In the genomic region with DNA sequence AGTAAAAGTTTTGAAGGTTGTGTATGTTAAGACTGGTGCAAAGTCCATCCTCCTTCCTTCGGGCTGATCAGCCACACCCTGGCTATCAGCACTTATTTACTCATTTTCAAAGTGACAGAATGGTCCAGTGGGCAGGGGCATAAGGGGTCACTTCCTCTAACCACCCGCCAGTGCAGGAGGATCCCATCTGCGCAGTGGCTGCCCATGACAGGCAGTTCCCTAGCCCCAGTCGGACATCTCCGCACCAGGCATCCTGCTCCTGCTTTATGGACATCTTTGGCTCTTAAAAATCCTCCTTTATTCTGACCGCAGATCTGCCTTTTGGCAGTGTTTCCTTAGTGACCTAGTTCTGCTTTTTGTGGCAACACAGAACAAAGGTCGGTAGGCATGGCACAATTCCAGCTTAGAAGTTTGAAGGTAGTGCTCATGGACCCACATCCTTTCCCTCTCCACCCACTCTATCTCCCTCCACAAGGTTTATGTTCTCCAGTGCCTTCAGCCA, we compare ENCODE assay signal across 9 cellular contexts. TPM values are rescaled to one million over a fixed set of nuclear protein-coding genes. Genes with fewer than 3 reads are reported as not detected.
DNase-seq lines count a peak whose midpoint lies in the region; ATAC-seq and TF ChIP-seq lines count a peak whose summit lies in the region.
"Had no signal": no experiment of that assay in that cellular context is flagged by ENCODE, and none has a peak within 500 bp of the region (broad histone marks: within the 10 kb centered on the region; RNA-seq: fewer than 3 reads in every experiment).

No MANE protein-coding gene starts in this region.

- peak; percentile 37 for ATAC-seq in GM18520 (IDR thresholded peaks at IDR 0.05; ENCODE audit: unreplicated experiment)
- ATAC-seq in HG03354 (IDR thresholded peaks at IDR 0.05; ENCODE audit: poor library complexity, severe bottlenecking, unreplicated experiment), result peak; percentile 70
- no peak for ATAC-seq in activated CD8-positive, alpha-beta T cell treated with anti-CD3 and anti-CD28 coated beads, Interleukin-2, amount 10 ng/mL, durations not matched to agents 7 days and 5 days
- no peak for ATAC-seq in natural killer cell treated with Interleukin-12 subunit alpha and Interleukin-12 subunit beta and Interleukin-15 and Interleukin-18, amount 100 ng/mL, for 72 hours
- no peak for ATAC-seq in HG03045 (IDR thresholded peaks at IDR 0.05; ENCODE audit: unreplicated experiment)
- ATAC-seq: Panc1 had no signal

- no peaks in the 10 kb centered on the region for H3K9me3 ChIP-seq in SK-N-SH

- peaks cover 16% of the 10 kb centered on the region for H3K36me3 Mint-ChIP-seq in activated CD8-positive, alpha-beta T cell treated with anti-CD3 and anti-CD28 coated beads, Interleukin-2, amount 10 ng/mL, durations not matched to agents 7 days and 5 days (ENCODE audit: low read depth)
- H3K36me3 Mint-ChIP-seq in natural killer cell treated with Interleukin-12 subunit alpha and Interleukin-12 subunit beta and Interleukin-15 and Interleukin-18, amount 100 ng/mL, for 72 hours, result no peaks in the 10 kb centered on the region

- no peaks in the 10 kb centered on the region for H3K9me2 ChIP-seq in SK-N-SH

- TF ChIP-seq EP300 in SK-N-SH (IDR thresholded peaks at IDR 0.05; ENCODE audit: borderline replicate concordance in 1 of 2, low read depth in 1 of 2, low read length in 1 of 2), result no peak

- no peak overlapping the region for H3K4me3 ChIP-seq in SK-N-SH (ENCODE audit: low read depth in 2 of 2, low read length in 1 of 2)

- no peaks in the 10 kb centered on the region for H3K9me3 Mint-ChIP-seq in activated CD8-positive, alpha-beta T cell treated with anti-CD3 and anti-CD28 coated beads, Interleukin-2, amount 10 ng/mL, durations not matched to agents 7 days and 5 days (ENCODE audit: insufficient read depth)
- H3K9me3 Mint-ChIP-seq in natural killer cell treated with Interleukin-12 subunit alpha and Interleukin-12 subunit beta and Interleukin-15 and Interleukin-18, amount 100 ng/mL, for 72 hours, result no peaks in the 10 kb centered on the region

- H3K27ac ChIP-seq in SK-N-SH (ENCODE audit: low read depth in 2 of 2, low read length in 1 of 2), result no peak overlapping the region

- H3K9ac ChIP-seq in SK-N-SH, result no peak overlapping the region

- peak overlapping the region; percentile 47 for H3K27ac Mint-ChIP-seq in activated CD8-positive, alpha-beta T cell treated with anti-CD3 and anti-CD28 coated beads, Interleukin-2, amount 10 ng/mL, durations not matched to agents 7 days and 5 days
- H3K27ac Mint-ChIP-seq in natural killer cell treated with Interleukin-12 subunit alpha and Interleukin-12 subunit beta and Interleukin-15 and Interleukin-18, amount 100 ng/mL, for 72 hours, result peak overlapping the region; percentile 60 to 65

- peaks cover 17% of the 10 kb centered on the region; the same call in 1 of the 2 replicates for H3K79me2 ChIP-seq in SK-N-SH (ENCODE audit: insufficient read depth)

- no peak overlapping the region for H2AFZ ChIP-seq in SK-N-SH (ENCODE audit: low read depth)

- H4K20me1 ChIP-seq in SK-N-SH (ENCODE audit: insufficient read depth), result no peaks in the 10 kb centered on the region

- no peak overlapping the region for H3K4me3 Mint-ChIP-seq in activated CD8-positive, alpha-beta T cell treated with anti-CD3 and anti-CD28 coated beads, Interleukin-2, amount 10 ng/mL, durations not matched to agents 7 days and 5 days
- H3K4me3 Mint-ChIP-seq in natural killer cell treated with Interleukin-12 subunit alpha and Interleukin-12 subunit beta and Interleukin-15 and Interleukin-18, amount 100 ng/mL, for 72 hours, result no peak overlapping the region

- H3F3A ChIP-seq in SK-N-SH (replicated peaks; ENCODE audit: insufficient read depth), result peaks cover 19% of the 10 kb centered on the region

- TF ChIP-seq CTCF in SK-N-SH (IDR thresholded peaks at IDR 0.05), result no peak

- no peak for DNase-seq in activated CD8-positive, alpha-beta T cell treated with anti-CD3 and anti-CD28 coated beads, Interleukin-2, amount 10 ng/mL, durations not matched to agents 7 days and 5 days
- no peak for DNase-seq in natural killer cell treated with Interleukin-12 subunit alpha and Interleukin-12 subunit beta and Interleukin-15 and Interleukin-18, amount 100 ng/mL, for 72 hours (ENCODE audit: low spot score)
- DNase-seq in SK-N-SH (no peak), NCI-H526 treated with DMSO at 0.1 percent for 48 hours (lab: John Stamatoyannopoulos, UW) (no peak)
- DNase-seq in stimulated activated CD4-positive, alpha-beta T cell treated with anti-CD3 and anti-CD28 coated beads, Interleukin-4, amount 100 ng/mL, for 24 hours, result no peak

- no peak overlapping the region for H3K4me2 ChIP-seq in SK-N-SH

- no peak for TF ChIP-seq RAD21 in SK-N-SH (IDR thresholded peaks at IDR 0.05; ENCODE audit: low read length)

- WGBS in SK-N-SH (ENCODE audit: low lambda C conversion rate), result 71% methylated on average over 7 of the region's 7 CpGs

- no peaks in the 10 kb centered on the region for H3K27me3 Mint-ChIP-seq in activated CD8-positive, alpha-beta T cell treated with anti-CD3 and anti-CD28 coated beads, Interleukin-2, amount 10 ng/mL, durations not matched to agents 7 days and 5 days (ENCODE audit: low read depth)
- no peaks in the 10 kb centered on the region for H3K27me3 Mint-ChIP-seq in natural killer cell treated with Interleukin-12 subunit alpha and Interleukin-12 subunit beta and Interleukin-15 and Interleukin-18, amount 100 ng/mL, for 72 hours

- no peaks in the 10 kb centered on the region for H3K27me3 ChIP-seq in SK-N-SH (ENCODE audit: insufficient read depth)

- CTCF ChIA-PET in activated CD8-positive, alpha-beta T cell treated with anti-CD3 and anti-CD28 coated beads, Interleukin-2, amount 10 ng/mL, durations not matched to agents 7 days and 5 days (lab: Charles Lee), result interaction anchor here (0.7 to 5.6 kb wide), 8 partner anchors 12 to 370 kb away, joined by 3 to 47 read pairs (median 16); no protein-coding TSS in a partner anchor
- CTCF ChIA-PET in SK-N-SH (lab: Yijun Ruan, JAX), result interaction anchor here (3.4 to 10.7 kb wide), 6 partner anchors 10 to 125 kb away, joined by 20 to 177 read pairs (median 37); no protein-coding TSS in a partner anchor

- H3K36me3 ChIP-seq in SK-N-SH (replicated peaks in 1 of 2; ENCODE audit: control insufficient read depth in 1 of 2, insufficient read depth in 2 of 2, low read length in 1 of 2), result no peaks in the 10 kb centered on the region

- peaks cover 52% of the 10 kb centered on the region for H3K4me1 Mint-ChIP-seq in activated CD8-positive, alpha-beta T cell treated with anti-CD3 and anti-CD28 coated beads, Interleukin-2, amount 10 ng/mL, durations not matched to agents 7 days and 5 days (ENCODE audit: low read depth)
- peaks cover 54 to 59% of the 10 kb centered on the region in 2 donors for H3K4me1 Mint-ChIP-seq in natural killer cell treated with Interleukin-12 subunit alpha and Interleukin-12 subunit beta and Interleukin-15 and Interleukin-18, amount 100 ng/mL, for 72 hours (ENCODE audit: low read depth in 2 of 2)

- peaks cover 13 to 55% of the 10 kb centered on the region in 2 experiments for H3K4me1 ChIP-seq in SK-N-SH (ENCODE audit: control insufficient read depth in 1 of 2, insufficient read depth in 2 of 2, low read depth in 1 of 2, low read length in 1 of 2)

- POLR2A ChIA-PET in activated CD8-positive, alpha-beta T cell treated with anti-CD3 and anti-CD28 coated beads, Interleukin-2, amount 10 ng/mL, durations not matched to agents 7 days and 5 days (lab: Charles Lee), result no interaction called here
- POLR2A ChIA-PET in SK-N-SH (lab: Yijun Ruan, JAX), result no interaction called here

TF ChIP-seq in SK-N-SH, 30 proteins besides CTCF, POLR2A, EP300 and RAD21 (continues in another document):
- no peak for TF ChIP-seq GABPA (IDR thresholded peaks at IDR 0.05; ENCODE audit: low read depth)
- TF ChIP-seq, protein P1, sequence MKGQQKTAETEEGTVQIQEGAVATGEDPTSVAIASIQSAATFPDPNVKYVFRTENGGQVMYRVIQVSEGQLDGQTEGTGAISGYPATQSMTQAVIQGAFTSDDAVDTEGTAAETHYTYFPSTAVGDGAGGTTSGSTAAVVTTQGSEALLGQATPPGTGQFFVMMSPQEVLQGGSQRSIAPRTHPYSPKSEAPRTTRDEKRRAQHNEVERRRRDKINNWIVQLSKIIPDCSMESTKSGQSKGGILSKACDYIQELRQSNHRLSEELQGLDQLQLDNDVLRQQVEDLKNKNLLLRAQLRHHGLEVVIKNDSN (IDR thresholded peaks at IDR 0.05; ENCODE audit: borderline replicate concordance, low read depth), result no peak
- TF ChIP-seq NFIC (IDR thresholded peaks at IDR 0.05; ENCODE audit: borderline replicate concordance), result no peak
- no peak for TF ChIP-seq FOSL2 (IDR thresholded peaks at IDR 0.05; ENCODE audit: borderline replicate concordance, low read depth)
- TF ChIP-seq RXRA (IDR thresholded peaks at IDR 0.05; ENCODE audit: borderline replicate concordance, low read depth), result no peak
- TF ChIP-seq TEAD4 (IDR thresholded peaks at IDR 0.05; ENCODE audit: borderline replicate concordance, insufficient read depth), result no peak
- TF ChIP-seq ELF1 (IDR thresholded peaks at IDR 0.05), result no peak
- no peak for TF ChIP-seq JUND (IDR thresholded peaks at IDR 0.05)
- TF ChIP-seq, protein P2, sequence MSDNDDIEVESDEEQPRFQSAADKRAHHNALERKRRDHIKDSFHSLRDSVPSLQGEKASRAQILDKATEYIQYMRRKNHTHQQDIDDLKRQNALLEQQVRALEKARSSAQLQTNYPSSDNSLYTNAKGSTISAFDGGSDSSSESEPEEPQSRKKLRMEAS (IDR thresholded peaks at IDR 0.05; ENCODE audit: low read depth), result no peak
- TF ChIP-seq YY1 (IDR thresholded peaks at IDR 0.05; ENCODE audit: low read depth), result no peak
- TF ChIP-seq, protein P3, sequence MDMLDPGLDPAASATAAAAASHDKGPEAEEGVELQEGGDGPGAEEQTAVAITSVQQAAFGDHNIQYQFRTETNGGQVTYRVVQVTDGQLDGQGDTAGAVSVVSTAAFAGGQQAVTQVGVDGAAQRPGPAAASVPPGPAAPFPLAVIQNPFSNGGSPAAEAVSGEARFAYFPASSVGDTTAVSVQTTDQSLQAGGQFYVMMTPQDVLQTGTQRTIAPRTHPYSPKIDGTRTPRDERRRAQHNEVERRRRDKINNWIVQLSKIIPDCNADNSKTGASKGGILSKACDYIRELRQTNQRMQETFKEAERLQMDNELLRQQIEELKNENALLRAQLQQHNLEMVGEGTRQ (IDR thresholded peaks at IDR 0.05; ENCODE audit: borderline replicate concordance, low read depth, low read length), result no peak
- no peak for TF ChIP-seq RFX5 (IDR thresholded peaks at IDR 0.05; ENCODE audit: low read length)
- TF ChIP-seq FOXM1 (IDR thresholded peaks at IDR 0.05; ENCODE audit: low read depth), result no peak
- no peak for TF ChIP-seq POLR2AphosphoS5 (IDR thresholded peaks at IDR 0.05; ENCODE audit: low read depth, low read length)

RNA-seq across cellular contexts. Expression of a gene that starts 55.9 kb away (rescaled TPM):
- total RNA-seq in activated CD8-positive, alpha-beta T cell treated with anti-CD3 and anti-CD28 coated beads, Interleukin-2, amount 10 ng/mL, durations not matched to agents 7 days and 5 days, result 10 to 100 TPM; 41.1 to 53.5 TPM
- 10 to 100 TPM; 61.4 to 82.1 TPM for total RNA-seq in natural killer cell treated with Interleukin-12 subunit alpha and Interleukin-12 subunit beta and Interleukin-15 and Interleukin-18, amount 100 ng/mL, for 72 hours
- 6.5 and 8.2 TPM in 2 replicates for polyA plus RNA-seq in SK-N-SH (2012; rRNA removed)
- polyA plus RNA-seq in SK-N-SH (2012; cell fraction: cytosol; rRNA removed), result 7.0 and 7.3 TPM in 2 replicates
- 12.0 and 14.1 TPM in 2 replicates for polyA plus RNA-seq in SK-N-SH (2012; cell fraction: nucleus; rRNA removed)

Comparison
In these comparisons a context has a peak if more than half of its experiments do, and no peak if none do; other contexts are left out.
1. ATAC-seq: peak in GM18520 (single experiment) and HG03354 (single experiment); none in activated CD8-positive, alpha-beta T cell treated with anti-CD3 and anti-CD28 coated beads, Interleukin-2, amount 10 ng/mL, durations not matched to agents 7 days and 5 days (single experiment), natural killer cell treated with Interleukin-12 subunit alpha and Interleukin-12 subunit beta and Interleukin-15 and Interleukin-18, amount 100 ng/mL, for 72 hours (0 of 2) and HG03045 (single experiment).